ENCODE assay signal across 20 cellular contexts in genomic region chr9:5978523-5978922, GRCh38.
"Had no signal": no experiment of that assay in that cellular context is flagged by ENCODE, and none has a peak within 500 bp of the region (broad histone marks: within the 10 kb centered on the region; RNA-seq: fewer than 3 reads in every experiment).

No MANE protein-coding gene starts in this region.

- ATAC-seq: gastrocnemius medialis; left lobe of liver; mucosa of descending colon; naive thymus-derived CD8-positive, alpha-beta T cell had no signal

- H3K9ac ChIP-seq: neural progenitor cell had no signal

- H3K36me3 ChIP-seq: gastrocnemius medialis, neural progenitor cell, ovary, right atrium auricular region, uterus had no signal

- H3K4me2 ChIP-seq: neural progenitor cell had no signal

- H3K4me1 ChIP-seq: neural progenitor cell, uterus had no signal

- H2AFZ ChIP-seq: neural progenitor cell had no signal

- FAIRE-seq: endothelial cell of umbilical vein, small intestine had no signal

- H3K9me3 ChIP-seq: gastrocnemius medialis, mucosa of descending colon, ovary, right atrium auricular region, tibial artery, upper lobe of left lung, uterus had no signal

- DNase-seq: effector CD4-positive, alpha-beta T cell; endodermal cell; gastrocnemius medialis; glutamatergic neuron; islet precursor cell; mucosa of descending colon; naive thymus-derived CD8-positive, alpha-beta T cell; nucleus accumbens; ovary; small intestine; stimulated activated CD4-positive, alpha-beta T cell treated with anti-CD3 and anti-CD28 coated beads, Interleukin-12 subunit alpha, Interleukin-12 subunit beta, amount 100 ng/mL, for 4 hours; stimulated activated naive CD4-positive, alpha-beta T cell treated with Interleukin-2 at 50 U/mL for 16 hours; tibial artery; upper lobe of left lung; uterus had no signal

- H3K27ac ChIP-seq: coronary artery, gastrocnemius medialis, neural progenitor cell, ovary, right atrium auricular region, tibial artery, upper lobe of left lung, uterus had no signal

- H3K4me3 ChIP-seq: coronary artery, gastrocnemius medialis, mucosa of descending colon, neural progenitor cell, ovary, right atrium auricular region, tibial artery, upper lobe of left lung, uterus had no signal

- H3K27me3 ChIP-seq: gastrocnemius medialis, neural progenitor cell, ovary, right atrium auricular region, tibial artery, upper lobe of left lung, uterus had no signal
